Comparison of ENCODE assay signal across 16 cellular contexts in the genomic region with DNA sequence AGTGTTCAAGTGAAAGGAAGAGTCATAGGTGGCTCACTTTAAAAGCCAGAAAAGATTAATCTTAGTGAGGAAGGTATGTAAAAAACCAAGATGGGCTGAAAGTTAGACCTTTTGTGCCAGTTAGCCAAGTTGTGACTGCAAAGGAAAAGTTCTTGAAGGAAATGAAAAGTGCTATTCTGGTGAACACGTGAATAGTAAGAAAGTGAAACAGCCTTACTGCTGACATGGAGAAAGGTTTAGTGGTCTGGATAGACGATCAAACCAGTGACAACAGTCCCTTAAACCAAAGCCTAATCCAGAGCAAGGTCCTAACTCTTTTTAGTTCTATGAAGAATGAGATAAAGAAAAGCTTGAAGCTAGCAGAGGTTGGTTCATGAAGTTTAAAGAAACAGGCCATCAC.
DNase-seq lines count a peak whose midpoint lies in the region; ATAC-seq and TF ChIP-seq lines count a peak whose summit lies in the region.
"Had no signal": no experiment of that assay in that cellular context is flagged by ENCODE, and none has a peak within 500 bp of the region (broad histone marks: within the 10 kb centered on the region; RNA-seq: fewer than 3 reads in every experiment).

No MANE protein-coding gene starts in this region.

- ATAC-seq in GM18861 (IDR thresholded peaks at IDR 0.05; ENCODE audit: unreplicated experiment), result peak; percentile 40
- ATAC-seq in GM21515 (IDR thresholded peaks at IDR 0.05; ENCODE audit: unreplicated experiment), result peak; percentile 72
- peak; percentile 62 for ATAC-seq in HG03039 (IDR thresholded peaks at IDR 0.05; ENCODE audit: unreplicated experiment)
- no peak for ATAC-seq in T-helper 17 cell
- ATAC-seq: activated CD8-positive, alpha-beta memory T cell treated with anti-CD3 and anti-CD28 coated beads, Interleukin-2, amount 10 ng/mL, durations not matched to agents 7 days and 5 days had no signal

- intact Hi-C loops in left ventricle myocardium inferior (cut with micrococcal nuclease), result no loop called here

- peaks cover 11% of the 10 kb centered on the region for H3K4me1 Mint-ChIP-seq in T-helper 17 cell
- H3K4me1 Mint-ChIP-seq: activated naive CD4-positive, alpha-beta T cell treated with anti-CD3 and anti-CD28 coated beads, Interleukin-2, amount 50 U/mL, for 24 hours had no signal

- no peaks in the 10 kb centered on the region for H3K27me3 Mint-ChIP-seq in T-helper 17 cell
- H3K27me3 Mint-ChIP-seq: activated naive CD4-positive, alpha-beta T cell treated with anti-CD3 and anti-CD28 coated beads, Interleukin-2, amount 50 U/mL, for 24 hours had no signal

- H3K27me3 ChIP-seq in left ventricle myocardium inferior (ENCODE audit: low read depth), result no peaks in the 10 kb centered on the region
- H3K27me3 ChIP-seq in HAP-1 (ENCODE audit: low read depth), result no peaks in the 10 kb centered on the region
- H3K27me3 ChIP-seq: BE2C, SJSA1 had no signal

- H3K36me3 ChIP-seq in left ventricle myocardium inferior (no peaks in the 10 kb centered on the region), HAP-1 (replicated peaks) (no peaks in the 10 kb centered on the region)
- H3K36me3 ChIP-seq: BE2C, SJSA1 had no signal

- H3K4me1 ChIP-seq in left ventricle myocardium inferior, result no peaks in the 10 kb centered on the region
- H3K4me1 ChIP-seq in HAP-1, result peaks cover 5% of the 10 kb centered on the region; the same call in 1 of the 2 replicates
- H3K4me1 ChIP-seq: BE2C, SJSA1 had no signal

- no peak for TF ChIP-seq CTCF in left ventricle myocardium inferior (IDR thresholded peaks at IDR 0.05; ENCODE audit: borderline replicate concordance)

- H3K4me3 ChIP-seq in left ventricle myocardium inferior (no peak overlapping the region), HAP-1 (no peak overlapping the region)
- H3K4me3 ChIP-seq: SJSA1, skin epidermis had no signal

- DNase-seq in T-helper 17 cell, result no peak
- no peak for DNase-seq in NCI-H1694 (lab: John Stamatoyannopoulos, UW)
- no peak for DNase-seq in left ventricle myocardium inferior
- DNase-seq in HAP-1 (ENCODE audit: low spot score in 2 of 2), result no peak
- no peak for DNase-seq in MV-4-11 (lab: John Stamatoyannopoulos, UW)
- DNase-seq: activated CD8-positive, alpha-beta memory T cell treated with anti-CD3 and anti-CD28 coated beads, Interleukin-2, amount 10 ng/mL, durations not matched to agents 7 days and 5 days; BE2C; foreskin fibroblast; GOT3; NCI-H2107 had no signal

- H3K9me3 ChIP-seq in T-helper 17 cell (ENCODE audit: control insufficient read depth, low read length, poor library complexity, severe bottlenecking) (no peaks in the 10 kb centered on the region), left ventricle myocardium inferior (replicated peaks) (no peaks in the 10 kb centered on the region), HAP-1 (no peaks in the 10 kb centered on the region)
- H3K9me3 ChIP-seq: BE2C, SJSA1 had no signal

- H3K27ac Mint-ChIP-seq in T-helper 17 cell, result peak overlapping the region; percentile 39
- H3K27ac Mint-ChIP-seq: activated CD8-positive, alpha-beta memory T cell treated with anti-CD3 and anti-CD28 coated beads, Interleukin-2, amount 10 ng/mL, durations not matched to agents 7 days and 5 days; activated naive CD4-positive, alpha-beta T cell treated with anti-CD3 and anti-CD28 coated beads, Interleukin-2, amount 50 U/mL, for 24 hours had no signal

- H3K36me3 Mint-ChIP-seq in T-helper 17 cell (ENCODE audit: low read depth), result peaks cover 2% of the 10 kb centered on the region
- H3K36me3 Mint-ChIP-seq: activated CD8-positive, alpha-beta memory T cell treated with anti-CD3 and anti-CD28 coated beads, Interleukin-2, amount 10 ng/mL, durations not matched to agents 7 days and 5 days; activated naive CD4-positive, alpha-beta T cell treated with anti-CD3 and anti-CD28 coated beads, Interleukin-2, amount 50 U/mL, for 24 hours had no signal

- in situ Hi-C loops in HAP-1 (cut with MboI; ENCODE audit: low sequenced_read_pairs), result no loop called here

- no peak overlapping the region for H3K27ac ChIP-seq in left ventricle myocardium inferior (replicated peaks)
- H3K27ac ChIP-seq: SJSA1, skin epidermis had no signal

- H3K4me3 Mint-ChIP-seq in T-helper 17 cell, result no peak overlapping the region
- H3K4me3 Mint-ChIP-seq: activated CD8-positive, alpha-beta memory T cell treated with anti-CD3 and anti-CD28 coated beads, Interleukin-2, amount 10 ng/mL, durations not matched to agents 7 days and 5 days; activated naive CD4-positive, alpha-beta T cell treated with anti-CD3 and anti-CD28 coated beads, Interleukin-2, amount 50 U/mL, for 24 hours had no signal
